Comparison of ENCODE assay signal across 27 cellular contexts in the genomic region with DNA sequence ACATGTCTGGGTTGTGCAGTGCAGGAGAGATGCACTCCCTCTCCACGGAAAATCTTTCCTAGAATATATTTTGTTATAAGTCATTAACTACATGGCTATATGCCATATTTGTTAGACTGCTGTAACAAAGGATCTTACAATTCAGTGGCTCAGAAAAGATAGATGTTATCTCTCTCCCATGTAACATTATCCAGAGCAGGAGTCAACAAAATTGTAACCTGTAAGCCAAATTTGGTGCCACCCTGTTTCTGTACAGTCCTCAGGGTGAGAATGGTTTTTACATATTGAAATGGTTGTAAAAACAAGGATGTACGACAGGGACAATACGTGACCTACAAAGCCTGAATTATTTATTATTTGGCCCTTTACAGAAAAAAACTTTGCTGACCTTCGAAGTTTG.
"Had no signal": no experiment of that assay in that cellular context is flagged by ENCODE, and none has a peak within 500 bp of the region (broad histone marks: within the 10 kb centered on the region; RNA-seq: fewer than 3 reads in every experiment).

No MANE protein-coding gene starts in this region.

- H3K27ac ChIP-seq: brain microvascular endothelial cell, RWPE1 had no signal

- H3K36me3 ChIP-seq: brain microvascular endothelial cell had no signal

- DNase-seq: activated CD4-positive, alpha-beta T cell treated with anti-CD3 and anti-CD28 coated beads, Interleukin-2, amount 10 ng/mL, durations not matched to agents 24 days and 14 days; activated CD4-positive, alpha-beta T cell treated with anti-CD3 and anti-CD28 coated beads, Interleukin-2, amount 50 U/mL, for 4 hours; activated CD8-positive, alpha-beta T cell treated with anti-CD3 and anti-CD28 coated beads for 36 hours; activated effector memory CD4-positive, alpha-beta T cell treated with anti-CD3 and anti-CD28 coated beads, Interleukin-2, amount 50 U/mL, for 16 hours; activated naive CD4-positive, alpha-beta T cell; activated naive CD4-positive, alpha-beta T cell treated with anti-CD3 and anti-CD28 coated beads, Interleukin-2, amount 50 U/mL, for 16 hours; activated naive CD8-positive, alpha-beta T cell treated with anti-CD3 and anti-CD28 coated beads for 36 hours; activated T-cell treated with anti-CD3 and anti-CD28 coated beads, Interleukin-2, amount 50 U/mL, for 1 hour; activated T-cell treated with anti-CD3 and anti-CD28 coated beads, Interleukin-2, amount 50 U/mL, for 72 hours; amniotic stem cell; aorta; brain microvascular endothelial cell; Karpas-422; NCI-H1436 treated with DMSO at 0.1 percent for 48 hours; NCI-H1694 treated with DMSO at 0.1 percent for 48 hours; NCI-H2029; NCI-H2227 treated with DMSO at 0.1 percent for 48 hours; NCI-H446 treated with DMSO at 0.1 percent for 48 hours; NCI-H524; NCI-H69; NCI-H82; NK-92 treated with Interleukin-12 subunit alpha and Interleukin-12 subunit beta, amount 100 ng/mL, for 24 hours; PC-3; SIG-M5 had no signal

- ATAC-seq: activated CD8-positive, alpha-beta T cell treated with anti-CD3 and anti-CD28 coated beads for 36 hours; activated T-cell treated with anti-CD3 and anti-CD28 coated beads, Interleukin-2, amount 50 U/mL, for 72 hours; activated T-helper 17 cell treated with anti-CD3 and anti-CD28 coated beads, Interleukin-2, amount 50 U/mL, for 72 hours; PC-3; Right ventricle myocardium inferior had no signal

- H3K27me3 ChIP-seq: brain microvascular endothelial cell had no signal
